In genomic region chr11:33242575-33242974, GRCh38 we compare ENCODE assay signal across 8 cellular contexts.
"Had no signal": no experiment of that assay in that cellular context is flagged by ENCODE, and none has a peak within 500 bp of the region (broad histone marks: within the 10 kb centered on the region; RNA-seq: fewer than 3 reads in every experiment).

No MANE protein-coding gene starts in this region.

- H3K9ac ChIP-seq: GM23248 had no signal

- FAIRE-seq: HepG2 had no signal

- H3K4me3 ChIP-seq: GM23248 had no signal

- H3K27ac ChIP-seq: GM23248, HL-60 had no signal

- DNase-seq: GM23248, GOT3, H9, HCEC 1CT, HFFc6, KG1 had no signal

- H2AFZ ChIP-seq: GM23248 had no signal

- ATAC-seq: HepG2 had no signal
